ENCODE assay signal across 15 cellular contexts in genomic region chr3:156417733-156418132, GRCh38.
A peak's percentile ranks its signal among the peaks of the same experiment; 100 is the strongest.
DNase-seq lines count a peak whose midpoint lies in the region; ATAC-seq and TF ChIP-seq lines count a peak whose summit lies in the region.
"Had no signal": no experiment of that assay in that cellular context is flagged by ENCODE, and none has a peak within 500 bp of the region (broad histone marks: within the 10 kb centered on the region; RNA-seq: fewer than 3 reads in every experiment).

No MANE protein-coding gene starts in this region.

- no peaks in the 10 kb centered on the region for H3K9me2 ChIP-seq in neural cell (ENCODE audit: insufficient read depth, low read length)

- no peaks in the 10 kb centered on the region for H3F3A ChIP-seq in neural cell (ENCODE audit: insufficient read depth, low read length, poor library complexity, severe bottlenecking)

- peak overlapping the region; percentile 3 for H3K4me2 ChIP-seq in neural cell (ENCODE audit: low read length)

- H3K9ac ChIP-seq in neural cell (ENCODE audit: low read length) = no peak overlapping the region

- no peak for TF ChIP-seq RAD21 in neural cell (conservative IDR thresholded peaks at IDR 0.05)

- no peak for DNase-seq in heart left ventricle
- no peak for DNase-seq in cardiac septum (ENCODE audit: low spot score)
- peak; percentile 69 for DNase-seq in cerebellar cortex (ENCODE audit: low spot score)
- DNase-seq in thyroid gland = no peak
- DNase-seq in BE2C = no peak
- DNase-seq in HuH-7 (ENCODE audit: low spot score) = no peak
- DNase-seq: AML-193; CD4-positive, CD25-positive, alpha-beta regulatory T cell; DND-41; GF-D8; KBM-7; NCI-H1092; NCI-H2171 had no signal

- no peak for TF ChIP-seq CTCF in heart left ventricle (IDR thresholded peaks at IDR 0.05)
- TF ChIP-seq CTCF in neural cell (IDR thresholded peaks at IDR 0.05; ENCODE audit: poor library complexity, severe bottlenecking) = no peak
- TF ChIP-seq CTCF in thyroid gland (IDR thresholded peaks at IDR 0.05) = no peak
- no peak for TF ChIP-seq CTCF in BE2C (IDR thresholded peaks at IDR 0.05; ENCODE audit: low read depth, low read length)

- ATAC-seq in heart left ventricle (peak; percentile 51 to 75 (median 68)), GM18511 (IDR thresholded peaks at IDR 0.05; ENCODE audit: unreplicated experiment) (no peak)

- peak overlapping the region in 2 of 12 donors; percentile 7 to 10 for H3K27ac ChIP-seq in heart left ventricle
- H3K27ac ChIP-seq in neural cell (ENCODE audit: low read length) = no peak overlapping the region
- peak overlapping the region; percentile 64 to 73 (median 65) for H3K27ac ChIP-seq in thyroid gland

- H3K4me3 ChIP-seq in heart left ventricle = no peak overlapping the region
- no peak overlapping the region for H3K4me3 ChIP-seq in neural cell (ENCODE audit: low read length)
- no peak overlapping the region for H3K4me3 ChIP-seq in thyroid gland (replicated peaks in 1 of 3)
- H3K4me3 ChIP-seq in BE2C (ENCODE audit: low read depth, low read length) = no peak overlapping the region

- no peaks in the 10 kb centered on the region for H3K36me3 ChIP-seq in heart left ventricle
- H3K36me3 ChIP-seq in neural cell (ENCODE audit: insufficient read depth, low read length) = no peaks in the 10 kb centered on the region
- no peaks in the 10 kb centered on the region for H3K36me3 ChIP-seq in thyroid gland
- no peaks in the 10 kb centered on the region for H3K36me3 ChIP-seq in BE2C

- TF ChIP-seq EP300 in neural cell (conservative IDR thresholded peaks at IDR 0.05; ENCODE audit: poor library complexity, severe bottlenecking) = no peak

- H3K9me3 ChIP-seq in heart left ventricle = no peaks in the 10 kb centered on the region
- H3K9me3 ChIP-seq in neural cell (ENCODE audit: low read length) = no peaks in the 10 kb centered on the region
- H3K9me3 ChIP-seq in thyroid gland = no peaks in the 10 kb centered on the region
- H3K9me3 ChIP-seq in BE2C = no peaks in the 10 kb centered on the region

- TF ChIP-seq POLR2A in heart left ventricle (IDR thresholded peaks at IDR 0.05) (no peak), thyroid gland (IDR thresholded peaks at IDR 0.05) (peak in 1 of 2 donors; percentile 24)

- intact Hi-C loops in heart left ventricle (cut with DNase I) (no loop called here), cardiac septum (cut with DNase I) (no loop called here), thyroid gland (cut with DNase I) (no loop called here)

- H3K79me2 ChIP-seq in neural cell (replicated peaks; ENCODE audit: insufficient read depth, low read length) = no peaks in the 10 kb centered on the region

- H3K4me1 ChIP-seq in heart left ventricle = peaks cover 0 to 22% (median 5%) of the 10 kb centered on the region in 12 donors
- peaks cover 16 to 33% of the 10 kb centered on the region in 2 donors for H3K4me1 ChIP-seq in thyroid gland
- peaks cover 3% of the 10 kb centered on the region; the same call in 1 of the 2 replicates for H3K4me1 ChIP-seq in BE2C

- H2AFZ ChIP-seq in neural cell (ENCODE audit: low read depth, low read length) = no peak overlapping the region

- no peaks in the 10 kb centered on the region for H4K20me1 ChIP-seq in neural cell (ENCODE audit: insufficient read depth)

- H3K27me3 ChIP-seq in heart left ventricle = no peaks in the 10 kb centered on the region
- no peaks in the 10 kb centered on the region for H3K27me3 ChIP-seq in neural cell (ENCODE audit: insufficient read depth, low read depth, low read length)
- no peaks in the 10 kb centered on the region for H3K27me3 ChIP-seq in thyroid gland
- H3K27me3 ChIP-seq in BE2C = no peaks in the 10 kb centered on the region

- whole genome bisulfite sequencing in heart left ventricle, 4 donors = 41 to 68% (median 50%) methylated on average over 2 of the region's 2 CpGs
- 32 to 44% methylated on average over 2 of the region's 2 CpGs for WGBS in thyroid gland, 2 donors

TF ChIP-seq in neural cell, 6 proteins besides CTCF, POLR2A, EP300 and RAD21:
- TF ChIP-seq TAF1 (IDR thresholded peaks at IDR 0.05; ENCODE audit: low read depth) (no peak), MXI1 (conservative IDR thresholded peaks at IDR 0.05; ENCODE audit: poor library complexity, severe bottlenecking) (no peak), REST (IDR thresholded peaks at IDR 0.05; ENCODE audit: borderline replicate concordance) (no peak), POLR2AphosphoS5 (IDR thresholded peaks at IDR 0.05) (no peak), SMC3 (conservative IDR thresholded peaks at IDR 0.05; ENCODE audit: poor library complexity) (no peak), EZH2 (IDR thresholded peaks at IDR 0.05; ENCODE audit: borderline replicate concordance, insufficient read depth, low read length, poor library complexity, severe bottlenecking) (no peak)
